ENCODE assay signal across 23 cellular contexts in the genomic region with DNA sequence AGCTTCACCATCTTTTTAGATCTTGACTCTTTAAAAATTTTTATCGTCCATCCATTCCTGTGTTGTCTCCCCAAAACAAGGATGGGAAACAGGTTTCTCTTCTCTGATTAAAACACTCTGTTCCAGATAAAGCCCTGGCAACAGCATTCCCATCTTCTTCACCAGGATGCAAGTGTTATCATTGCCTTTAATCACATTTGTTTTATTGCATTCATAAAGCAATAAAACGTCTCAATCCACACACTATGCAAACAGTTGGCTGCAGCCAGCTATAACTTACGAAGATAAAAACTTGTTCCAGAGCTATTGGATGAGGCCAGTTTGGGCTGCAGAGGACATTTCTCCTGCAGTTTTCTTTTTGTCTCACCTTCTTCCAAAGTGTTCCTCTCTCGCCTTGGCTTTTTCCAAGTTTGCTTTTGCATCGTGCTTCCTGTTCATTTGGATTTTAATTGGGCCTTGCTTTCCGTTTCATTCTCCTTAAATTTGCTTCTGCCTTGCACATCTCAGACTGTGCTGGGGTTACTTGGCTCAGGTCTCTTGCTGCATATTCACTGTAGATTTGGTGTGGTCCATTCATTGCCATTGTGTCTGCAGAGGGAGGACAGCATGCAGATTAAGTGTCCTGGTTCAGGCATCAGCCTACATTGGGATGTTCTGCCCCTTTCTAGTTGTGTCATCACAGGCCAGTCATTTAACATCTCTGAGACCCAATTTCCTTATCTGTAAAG.
"Had no signal": no experiment of that assay in that cellular context is flagged by ENCODE, and none has a peak within 500 bp of the region (broad histone marks: within the 10 kb centered on the region; RNA-seq: fewer than 3 reads in every experiment).

No MANE protein-coding gene starts in this region.

- H3K27me3 Mint-ChIP-seq: dendritic cell treated with granulocyte-macrophage colony-stimulating factor and Interleukin-4, amounts not matched to agents 40 ng/mL and 50 ng/mL, for 4 days had no signal

- H3K27ac Mint-ChIP-seq: activated CD4-positive, alpha-beta T cell treated with anti-CD3 and anti-CD28 coated beads, Interleukin-2, amount 10 ng/mL, durations not matched to agents 24 days and 14 days; activated CD8-positive, alpha-beta T cell treated with anti-CD3 and anti-CD28 coated beads, Interleukin-2, amount 10 ng/mL, durations not matched to agents 7 days and 5 days; activated naive CD4-positive, alpha-beta T cell treated with anti-CD3 and anti-CD28 coated beads, Interleukin-2, amount 50 U/mL, for 72 hours; dendritic cell treated with granulocyte-macrophage colony-stimulating factor and Interleukin-4, amounts not matched to agents 40 ng/mL and 50 ng/mL, for 4 days; immature natural killer cell; naive B cell; neural progenitor cell; T-helper 17 cell had no signal

- H3K4me3 Mint-ChIP-seq: activated CD4-positive, alpha-beta T cell treated with anti-CD3 and anti-CD28 coated beads, Interleukin-2, amount 10 ng/mL, durations not matched to agents 24 days and 14 days; activated CD8-positive, alpha-beta T cell treated with anti-CD3 and anti-CD28 coated beads, Interleukin-2, amount 10 ng/mL, durations not matched to agents 7 days and 5 days; dendritic cell treated with granulocyte-macrophage colony-stimulating factor and Interleukin-4, amounts not matched to agents 40 ng/mL and 50 ng/mL, for 4 days; immature natural killer cell; naive B cell; neural progenitor cell; T-helper 17 cell had no signal

- H3K27ac ChIP-seq: ascending aorta, brain microvascular endothelial cell, neural progenitor cell, thyroid gland, upper lobe of right lung had no signal

- ATAC-seq: activated CD4-positive, CD25-positive, alpha-beta regulatory T cell treated with anti-CD3 and anti-CD28 coated beads, Interleukin-2, amount 50 U/mL, for 24 hours; activated CD8-positive, alpha-beta T cell treated with anti-CD3 and anti-CD28 coated beads, Interleukin-2, amount 10 ng/mL, durations not matched to agents 7 days and 5 days; activated naive CD4-positive, alpha-beta T cell treated with anti-CD3 and anti-CD28 coated beads, Interleukin-2, amount 50 U/mL, for 72 hours; left ventricle myocardium superior; stimulated activated naive CD8-positive, alpha-beta T cell treated with anti-CD3 and anti-CD28 coated beads, Interleukin-15, Interleukin-2, amounts not matched to agents 100 U/mL and 50 U/mL, for 24 hours; T-helper 17 cell; upper lobe of right lung had no signal

- H3K4me1 Mint-ChIP-seq: activated CD4-positive, alpha-beta T cell treated with anti-CD3 and anti-CD28 coated beads, Interleukin-2, amount 10 ng/mL, durations not matched to agents 24 days and 14 days; immature natural killer cell; naive B cell; T-helper 17 cell had no signal

- H3K9me3 Mint-ChIP-seq: dendritic cell treated with granulocyte-macrophage colony-stimulating factor and Interleukin-4, amounts not matched to agents 40 ng/mL and 50 ng/mL, for 4 days had no signal

- H3K36me3 Mint-ChIP-seq: activated naive CD4-positive, alpha-beta T cell treated with anti-CD3 and anti-CD28 coated beads, Interleukin-2, amount 50 U/mL, for 72 hours; immature natural killer cell; neural progenitor cell had no signal

- FAIRE-seq: endometrium had no signal

- DNase-seq: activated CD4-positive, alpha-beta T cell treated with anti-CD3 and anti-CD28 coated beads, Interleukin-2, amount 10 ng/mL, durations not matched to agents 24 days and 14 days; activated CD8-positive, alpha-beta T cell treated with anti-CD3 and anti-CD28 coated beads, Interleukin-2, amount 10 ng/mL, durations not matched to agents 7 days and 5 days; activated T-cell treated with anti-CD3 and anti-CD28 coated beads, Interleukin-2, amount 50 U/mL, for 1 hour; brain microvascular endothelial cell; caudate nucleus; effector CD4-positive, alpha-beta T cell; foreskin fibroblast; immature natural killer cell; left ventricle myocardium superior; naive B cell; retina; stimulated activated CD4-positive, alpha-beta T cell treated with anti-CD3 and anti-CD28 coated beads, Interleukin-4, amount 100 ng/mL, for 24 hours; stimulated activated naive CD8-positive, alpha-beta T cell treated with anti-CD3 and anti-CD28 coated beads, Interleukin-15, Interleukin-2, amounts not matched to agents 100 U/mL and 50 U/mL, for 24 hours; SW 1271; T-helper 17 cell; thyroid gland; upper lobe of right lung had no signal
